8 cellular contexts compared by ENCODE assay signal in the genomic region with DNA sequence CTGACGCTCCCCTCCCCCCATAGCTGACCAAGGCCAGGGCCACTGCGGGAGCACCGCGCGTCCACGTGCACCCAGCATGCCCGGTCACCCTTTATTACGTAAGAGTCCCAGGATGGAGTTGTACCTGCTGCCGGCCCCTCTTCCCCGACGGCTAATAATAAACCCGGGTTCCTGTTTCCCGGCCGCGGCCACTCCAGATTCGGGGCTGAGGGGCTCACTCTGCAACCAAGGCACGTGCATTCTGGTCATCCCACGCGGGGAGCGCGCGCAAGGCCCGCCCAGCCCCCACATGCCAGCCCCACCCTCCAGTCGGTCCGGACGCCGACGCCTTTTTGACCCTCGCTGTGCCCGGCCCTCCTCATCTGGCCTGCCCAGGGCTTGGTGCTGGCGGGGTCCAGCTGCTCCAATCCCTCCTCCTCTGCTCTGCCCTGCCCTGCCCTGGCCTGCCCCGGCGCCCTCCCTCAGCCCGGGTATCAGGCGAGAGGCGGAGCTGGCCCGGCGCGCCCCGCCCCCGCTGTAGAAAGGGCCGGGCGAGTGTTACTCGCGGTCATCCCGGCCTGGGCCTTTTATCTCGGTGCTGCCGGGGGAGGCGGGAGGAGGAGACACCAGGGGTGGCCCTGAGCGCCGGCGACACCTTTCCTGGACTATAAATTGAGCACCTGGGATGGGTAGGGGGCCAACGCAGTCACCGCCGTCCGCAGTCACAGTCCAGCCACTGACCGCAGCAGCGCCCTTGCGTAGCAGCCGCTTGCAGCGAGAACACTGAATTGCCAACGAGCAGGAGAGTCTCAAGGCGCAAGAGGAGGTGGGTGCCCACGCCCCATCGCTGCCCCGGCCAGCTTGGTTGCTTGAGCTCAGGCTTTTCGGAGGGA. TPM values are rescaled to one million over a fixed set of nuclear protein-coding genes. Genes with fewer than 3 reads are reported as not detected.
A peak's percentile ranks its signal among the peaks of the same experiment; 100 is the strongest.
DNase-seq lines count a peak whose midpoint lies in the region; ATAC-seq and TF ChIP-seq lines count a peak whose summit lies in the region.

No MANE protein-coding gene starts in this region.

- H3K36me3 ChIP-seq in HUES48 (ENCODE audit: control insufficient read depth, insufficient read depth, low read length) (peaks cover 15% of the 10 kb centered on the region), OCI-LY3 (replicated peaks; ENCODE audit: low read depth, low read length) (no peaks in the 10 kb centered on the region), esophagus squamous epithelium (no peaks in the 10 kb centered on the region), muscle layer of colon (ENCODE audit: insufficient read depth, low read length) (no peaks in the 10 kb centered on the region), stomach (no peaks in the 10 kb centered on the region)

- ATAC-seq in GM21447 (IDR thresholded peaks at IDR 0.05; ENCODE audit: unreplicated experiment): peak; percentile 46

- peak overlapping the region; percentile 76 for H3K4me2 ChIP-seq in OCI-LY3 (ENCODE audit: low read length)

- TF ChIP-seq CTCF in OCI-LY3 (IDR thresholded peaks at IDR 0.05; ENCODE audit: low read depth, low read length) (no peak), esophagus squamous epithelium (IDR thresholded peaks at IDR 0.05) (no peak), stomach (IDR thresholded peaks at IDR 0.05) (no peak)

- H2AFZ ChIP-seq in OCI-LY3 (ENCODE audit: low read depth, low read length): peak overlapping the region; percentile 83

- no peaks in the 10 kb centered on the region for H3K27me3 ChIP-seq in HUES48 (ENCODE audit: control insufficient read depth, insufficient read depth, low read length)
- no peaks in the 10 kb centered on the region for H3K27me3 ChIP-seq in OCI-LY3 (ENCODE audit: low read depth, low read length)
- no peaks in the 10 kb centered on the region for H3K27me3 ChIP-seq in esophagus squamous epithelium
- H3K27me3 ChIP-seq in muscle layer of colon (ENCODE audit: control insufficient read depth in 1 of 2, insufficient read depth in 2 of 2, low read length in 2 of 2): peaks cover 0 to 7% of the 10 kb centered on the region in 2 donors
- H3K27me3 ChIP-seq in stomach: peaks cover 0 to 7% (median 0%) of the 10 kb centered on the region in 3 donors

- WGBS in esophagus squamous epithelium, 2 donors: 62% methylated on average over 15 of the region's 67 CpGs; no CpG with 5 or more reads in 1 of the 2 donors
- WGBS in stomach, 5 donors: 0 to 37% (median 8%) methylated on average over 8 to 67 of the region's 67 CpGs

- TF ChIP-seq EP300 in stomach (IDR thresholded peaks at IDR 0.05): no peak

- TF ChIP-seq POLR2A in esophagus squamous epithelium (IDR thresholded peaks at IDR 0.05) (peak in 2 of 4 donors; percentile 79 to 86), stomach (IDR thresholded peaks at IDR 0.05) (peak in 1 of 4 donors; percentile 70)

- DNase-seq in DMS 273 (lab: John Stamatoyannopoulos, UW; ENCODE audit: unreplicated experiment) (peak; percentile 94), esophagus squamous epithelium (lab: John Stamatoyannopoulos, UW) (peak; percentile 3), stomach (peak; percentile 87)
- peak; percentile 80 to 82 for DNase-seq in activated T-cell treated with anti-CD3 and anti-CD28 coated beads, Interleukin-2, amount 50 U/mL, for 48 hours

- no peaks in the 10 kb centered on the region for H3K79me2 ChIP-seq in OCI-LY3 (ENCODE audit: low read length)

- peak overlapping the region; percentile 76 for H3K27ac ChIP-seq in HUES48 (ENCODE audit: low read depth, low read length)
- H3K27ac ChIP-seq in OCI-LY3 (ENCODE audit: low read length): no peak overlapping the region
- peak overlapping the region; percentile 91 to 96 (median 94) for H3K27ac ChIP-seq in esophagus squamous epithelium
- peak overlapping the region; percentile 79 for H3K27ac ChIP-seq in muscle layer of colon (ENCODE audit: low read depth, low read length)
- peak overlapping the region; percentile 93 to 95 (median 94) for H3K27ac ChIP-seq in stomach

- peaks cover 32% of the 10 kb centered on the region for H3K4me1 ChIP-seq in HUES48 (ENCODE audit: control insufficient read depth, insufficient read depth, low read length)
- peaks cover 9% of the 10 kb centered on the region for H3K4me1 ChIP-seq in OCI-LY3 (ENCODE audit: low read length)
- peaks cover 0 to 43% (median 6%) of the 10 kb centered on the region in 3 donors for H3K4me1 ChIP-seq in esophagus squamous epithelium
- H3K4me1 ChIP-seq in muscle layer of colon (ENCODE audit: insufficient read depth, low read length): no peaks in the 10 kb centered on the region
- peaks cover 0 to 40% (median 22%) of the 10 kb centered on the region in 4 donors for H3K4me1 ChIP-seq in stomach

- H4K20me1 ChIP-seq in OCI-LY3 (ENCODE audit: insufficient read depth, low read length): no peaks in the 10 kb centered on the region

- H3K9me3 ChIP-seq in HUES48 (ENCODE audit: control insufficient read depth, insufficient read depth, low read length): no peaks in the 10 kb centered on the region
- H3K9me3 ChIP-seq in OCI-LY3 (ENCODE audit: insufficient read depth, low read length): no peaks in the 10 kb centered on the region
- H3K9me3 ChIP-seq in esophagus squamous epithelium: no peaks in the 10 kb centered on the region
- no peaks in the 10 kb centered on the region for H3K9me3 ChIP-seq in muscle layer of colon (ENCODE audit: low read length)
- peaks cover 0 to 5% (median 0%) of the 10 kb centered on the region in 4 donors for H3K9me3 ChIP-seq in stomach

- intact Hi-C loops in esophagus squamous epithelium (cut with DNase I): no loop called here
- intact Hi-C loops in stomach (cut with DNase I; ENCODE audit: low total_unique reads): no loop called here

- peak overlapping the region; percentile 86 for H3K4me3 ChIP-seq in HUES48 (ENCODE audit: low read depth, low read length)
- peak overlapping the region; percentile 81 for H3K4me3 ChIP-seq in OCI-LY3 (ENCODE audit: low read length)
- H3K4me3 ChIP-seq in esophagus squamous epithelium: peak overlapping the region; percentile 59 to 69 (median 64)
- peak overlapping the region; percentile 44 to 67 for H3K4me3 ChIP-seq in muscle layer of colon (ENCODE audit: low read depth in 1 of 2, low read length in 2 of 2)
- peak overlapping the region; percentile 58 to 72 (median 67) for H3K4me3 ChIP-seq in stomach

- H3K9ac ChIP-seq in HUES48 (ENCODE audit: low read depth, low read length) (peak overlapping the region; percentile 91), OCI-LY3 (ENCODE audit: low read length) (peak overlapping the region; percentile 55), muscle layer of colon (ENCODE audit: low read length) (peak overlapping the region; percentile 65)

RNA-seq across cellular contexts. Expression of a gene that starts 2.6 kb away (rescaled TPM):
- 10 to 100 TPM; 42.6 to 56.1 (median 49.8) TPM for total RNA-seq in esophagus squamous epithelium
- total RNA-seq in stomach: 10 to 100 TPM; 16.7 to 69.3 (median 44.6) TPM
- polyA plus RNA-seq in stomach: 10 to 100 TPM; 31.1 to 59.4 (median 55.0) TPM

Comparison
In these comparisons a context has a peak if more than half of its experiments do, and no peak if none do; other contexts are left out.
1. DNase-seq: peak in every context shown above with its lines; median percentile 94 in DMS 273; 87 in stomach; 81 in activated T-cell treated with anti-CD3 and anti-CD28 coated beads, Interleukin-2, amount 50 U/mL, for 48 hours; 3 in esophagus squamous epithelium.